ENCODE assay signal across 21 cellular contexts in the genomic region with DNA sequence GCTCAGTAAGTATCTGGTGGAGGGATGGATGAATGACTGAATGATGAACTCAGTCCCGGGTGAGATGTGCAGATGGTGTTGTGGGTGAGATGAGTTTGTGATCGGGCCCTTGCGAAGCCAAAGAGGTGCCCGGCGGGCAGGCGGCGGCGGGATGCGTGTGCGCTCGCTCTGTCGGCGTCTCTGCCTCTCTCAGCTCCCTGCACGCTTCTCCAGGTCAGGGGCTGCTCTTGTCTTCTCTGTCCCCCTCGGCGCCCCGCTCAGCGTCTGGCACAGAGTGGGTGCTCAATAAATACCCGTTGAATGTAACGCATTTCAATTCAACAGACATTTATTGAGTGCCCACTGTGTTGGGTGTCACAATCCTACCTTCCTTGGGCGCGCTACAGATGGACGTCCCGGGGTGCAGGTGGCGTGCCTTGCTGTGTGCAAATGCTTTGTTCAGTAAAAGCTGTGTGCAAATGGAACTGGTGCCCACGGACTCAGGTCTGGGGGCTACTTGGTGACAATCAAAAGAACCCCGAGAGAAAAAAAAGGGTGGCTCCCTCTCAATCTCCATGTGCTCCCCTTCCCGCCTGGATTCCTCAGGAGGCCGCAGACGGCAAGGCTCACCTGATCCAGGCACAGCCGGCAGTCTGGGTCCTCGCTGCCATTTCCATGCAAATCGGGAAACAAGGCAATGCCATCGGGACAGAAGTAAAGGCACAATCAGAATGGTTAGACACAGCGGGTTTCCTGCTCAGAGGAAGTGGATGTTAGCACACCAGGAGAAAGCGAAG.
"Had no signal": no experiment of that assay in that cellular context is flagged by ENCODE, and none has a peak within 500 bp of the region (broad histone marks: within the 10 kb centered on the region; RNA-seq: fewer than 3 reads in every experiment).

No MANE protein-coding gene starts in this region.

- H3K27me3 ChIP-seq: MG63, Peyer's patch had no signal

- ATAC-seq: Right ventricle myocardium inferior had no signal

- H3K4me3 ChIP-seq: MG63, PC-9, Peyer's patch, SJSA1, SK-N-MC had no signal

- H3K9me3 ChIP-seq: MG63, Peyer's patch, SJSA1 had no signal

- DNase-seq: Karpas-422, KG1, MG63, NCI-H1092, NCI-H1105 treated with DMSO at 0.1 percent for 48 hours, NCI-H1417 treated with DMSO at 0.1 percent for 48 hours, NCI-H146, NCI-H1694 treated with DMSO at 0.1 percent for 48 hours, NCI-H1930, NCI-H2081, NCI-H2107, NCI-H2227 treated with DMSO at 0.1 percent for 48 hours, NCI-H69, NCI-H774, OCI-M1, PC-9, Peyer's patch, SIG-M5 had no signal

- H3K36me3 ChIP-seq: MG63, Peyer's patch, SJSA1 had no signal

- H2AFZ ChIP-seq: PC-9 had no signal

- H3K4me2 ChIP-seq: PC-9 had no signal

- H3K27ac ChIP-seq: PC-9, Peyer's patch, SJSA1, SK-N-MC had no signal

- H3K4me1 ChIP-seq: Peyer's patch, SJSA1 had no signal
